ENCODE assay signal across 30 cellular contexts in the genomic region with DNA sequence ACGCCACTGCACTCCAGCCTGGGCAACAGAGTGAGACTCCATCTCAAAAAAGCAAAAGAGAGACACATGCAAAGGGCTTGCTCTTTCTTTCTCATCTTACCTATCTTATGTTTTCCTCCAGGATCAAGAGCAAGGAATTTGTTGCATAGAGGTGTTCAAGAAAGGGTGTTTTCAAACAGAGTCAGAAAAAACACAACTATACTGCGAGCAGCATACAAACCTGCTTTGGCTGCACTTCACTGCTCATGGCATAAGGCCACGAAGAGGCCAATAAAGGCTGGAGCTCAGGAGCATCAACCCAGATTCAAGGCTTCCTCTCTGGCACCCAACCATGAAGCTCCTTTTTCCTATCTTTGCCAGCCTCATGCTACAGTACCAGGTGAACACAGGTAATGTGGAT. TPM values are rescaled to one million over a fixed set of nuclear protein-coding genes. Genes with fewer than 3 reads are reported as not detected.
DNase-seq lines count a peak whose midpoint lies in the region; ATAC-seq, FAIRE-seq and TF ChIP-seq lines count a peak whose summit lies in the region.
"Had no signal": no experiment of that assay in that cellular context is flagged by ENCODE, and none has a peak within 500 bp of the region (broad histone marks: within the 10 kb centered on the region; RNA-seq: fewer than 3 reads in every experiment).

A gene with protein sequence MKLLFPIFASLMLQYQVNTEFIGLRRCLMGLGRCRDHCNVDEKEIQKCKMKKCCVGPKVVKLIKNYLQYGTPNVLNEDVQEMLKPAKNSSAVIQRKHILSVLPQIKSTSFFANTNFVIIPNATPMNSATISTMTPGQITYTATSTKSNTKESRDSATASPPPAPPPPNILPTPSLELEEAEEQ (plus strand): TSS at position 301 of the 400 bp plus-strand sequence. CDS start 31 bp downstream, at position 332.

- H3K4me2 ChIP-seq in Loucy (ENCODE audit: low read depth, low read length, poor library complexity, severe bottlenecking) (peak within 1 kb of the TSS; percentile 11), K562 (ENCODE audit: insufficient read depth, low read length) (no peak within 1 kb of the TSS)

- no peak within 1 kb of the TSS for H3K9ac ChIP-seq in Loucy (ENCODE audit: low read depth, low read length, poor library complexity, severe bottlenecking)
- no peak within 1 kb of the TSS for H3K9ac ChIP-seq in K562 (ENCODE audit: insufficient read depth in 1 of 2, low read depth in 2 of 2, low read length in 2 of 2)

- TF ChIP-seq CTCF in activated CD8-positive, alpha-beta T cell treated with anti-CD3 and anti-CD28 coated beads for 36 hours (IDR thresholded peaks at IDR 0.05), result no peak
- TF ChIP-seq CTCF in Loucy (conservative IDR thresholded peaks at IDR 0.05; ENCODE audit: low read length) (no peak), K562 (IDR thresholded peaks at IDR 0.05 in 2 of 3, conservative IDR thresholded peaks at IDR 0.05 in 1 of 3; ENCODE audit: insufficient read depth in 2 of 3, low read depth in 1 of 3, low read length in 3 of 3) (no peak), pancreas (IDR thresholded peaks at IDR 0.05) (no peak)

- H3K4me3 Mint-ChIP-seq in activated CD8-positive, alpha-beta T cell treated with anti-CD3 and anti-CD28 coated beads for 36 hours, result no peak within 1 kb of the TSS
- H3K4me3 Mint-ChIP-seq in activated CD8-positive, alpha-beta T cell treated with anti-CD3 and anti-CD28 coated beads, Interleukin-2, amount 10 ng/mL, durations not matched to agents 7 days and 5 days, result no peak within 1 kb of the TSS
- H3K4me3 Mint-ChIP-seq in stimulated activated naive B cell treated with anti-CD40 and anti-IgM and Interleukin-4, amounts not matched to agents 10 μg/mL and 1 μg/mL and 100 μg/mL, for 72 hours, result no peak within 1 kb of the TSS
- H3K4me3 Mint-ChIP-seq: activated CD4-positive, alpha-beta memory T cell treated with anti-CD3 and anti-CD28 coated beads for 36 hours; nephron progenitor cell; WTC11 had no signal

- no peak for TF ChIP-seq EP300 in K562 (IDR thresholded peaks at IDR 0.05; ENCODE audit: low read length)

- no peaks in the 10 kb centered on the region for H3K9me2 ChIP-seq in Loucy (replicated peaks; ENCODE audit: low read depth, low read length)

- no peak for TF ChIP-seq POLR2A in K562 (conservative IDR thresholded peaks at IDR 0.05)

- CTCF ChIA-PET in activated CD8-positive, alpha-beta T cell treated with anti-CD3 and anti-CD28 coated beads for 36 hours (lab: Charles Lee), result interaction anchor here (1.0 to 5.2 kb wide), 5 partner anchors 13 to 103 kb away, joined by 3 to 25 read pairs (median 5); no protein-coding TSS in a partner anchor
- CTCF ChIA-PET in activated CD8-positive, alpha-beta T cell treated with anti-CD3 and anti-CD28 coated beads, Interleukin-2, amount 10 ng/mL, durations not matched to agents 7 days and 5 days (lab: Charles Lee), result interaction anchor here (1.1 to 3.0 kb wide), 8 partner anchors 11 to 419 kb away, joined by 3 to 19 read pairs (median 6); no protein-coding TSS in a partner anchor
- CTCF ChIA-PET in K562 (lab: Yijun Ruan, JAX; ENCODE audit: low intra/inter-chr PET ratio), result no interaction called here

- no peaks in the 10 kb centered on the region for H3K9me1 ChIP-seq in K562 (ENCODE audit: control insufficient read depth, insufficient read depth, low read length)

- H3K4me3 ChIP-seq in Loucy (ENCODE audit: low read length, poor library complexity, severe bottlenecking), result no peak within 1 kb of the TSS
- H3K4me3 ChIP-seq in K562, result no peak within 1 kb of the TSS
- H3K4me3 ChIP-seq in pancreas, result no peak within 1 kb of the TSS

- H3K36me3 Mint-ChIP-seq in activated CD8-positive, alpha-beta T cell treated with anti-CD3 and anti-CD28 coated beads for 36 hours (ENCODE audit: low read depth), result no peaks in the 10 kb centered on the region
- no peaks in the 10 kb centered on the region for H3K36me3 Mint-ChIP-seq in activated CD8-positive, alpha-beta T cell treated with anti-CD3 and anti-CD28 coated beads, Interleukin-2, amount 10 ng/mL, durations not matched to agents 7 days and 5 days (ENCODE audit: low read depth)
- H3K36me3 Mint-ChIP-seq in stimulated activated naive B cell treated with anti-CD40 and anti-IgM and Interleukin-4, amounts not matched to agents 10 μg/mL and 1 μg/mL and 100 μg/mL, for 72 hours, result no peaks in the 10 kb centered on the region
- H3K36me3 Mint-ChIP-seq: activated CD4-positive, alpha-beta memory T cell treated with anti-CD3 and anti-CD28 coated beads for 36 hours; WTC11 had no signal

- H3K36me3 ChIP-seq in Loucy (ENCODE audit: insufficient read depth, low read length), result no peaks in the 10 kb centered on the region
- no peaks in the 10 kb centered on the region for H3K36me3 ChIP-seq in K562 (ENCODE audit: control insufficient read depth, insufficient read depth, low read length)
- H3K36me3 ChIP-seq in pancreas, result no peaks in the 10 kb centered on the region

- H3K4me1 ChIP-seq in Loucy (ENCODE audit: insufficient read depth, low read length, poor library complexity, severe bottlenecking) (peaks cover 11% of the 10 kb centered on the region), K562 (replicated peaks in 1 of 2; ENCODE audit: control insufficient read depth in 2 of 2, insufficient read depth in 2 of 2, low read length in 2 of 2) (no peaks in the 10 kb centered on the region; a peak in 1 of 5 replicates), pancreas (no peaks in the 10 kb centered on the region)

- BruUV-seq in K562 (replicated peaks; lab: Mats Ljungman, UMichigan), result no TSS peak

- H3K9me3 Mint-ChIP-seq in activated CD8-positive, alpha-beta T cell treated with anti-CD3 and anti-CD28 coated beads for 36 hours, result peaks cover 4% of the 10 kb centered on the region
- no peaks in the 10 kb centered on the region for H3K9me3 Mint-ChIP-seq in activated CD8-positive, alpha-beta T cell treated with anti-CD3 and anti-CD28 coated beads, Interleukin-2, amount 10 ng/mL, durations not matched to agents 7 days and 5 days (ENCODE audit: insufficient read depth)
- peaks cover 0 to 3% of the 10 kb centered on the region in 2 donors for H3K9me3 Mint-ChIP-seq in stimulated activated naive B cell treated with anti-CD40 and anti-IgM and Interleukin-4, amounts not matched to agents 10 μg/mL and 1 μg/mL and 100 μg/mL, for 72 hours
- H3K9me3 Mint-ChIP-seq: nephron progenitor cell had no signal

- H3K4me1 Mint-ChIP-seq in activated CD8-positive, alpha-beta T cell treated with anti-CD3 and anti-CD28 coated beads for 36 hours (ENCODE audit: low read depth), result peaks cover 18% of the 10 kb centered on the region
- peaks cover 27% of the 10 kb centered on the region for H3K4me1 Mint-ChIP-seq in activated CD8-positive, alpha-beta T cell treated with anti-CD3 and anti-CD28 coated beads, Interleukin-2, amount 10 ng/mL, durations not matched to agents 7 days and 5 days (ENCODE audit: low read depth)
- H3K4me1 Mint-ChIP-seq in stimulated activated naive B cell treated with anti-CD40 and anti-IgM and Interleukin-4, amounts not matched to agents 10 μg/mL and 1 μg/mL and 100 μg/mL, for 72 hours, result peaks cover 18 to 23% of the 10 kb centered on the region in 2 donors
- H3K4me1 Mint-ChIP-seq: nephron progenitor cell, WTC11 had no signal

- H3F3A ChIP-seq in Loucy (ENCODE audit: low read depth), result no peaks in the 10 kb centered on the region

- peaks cover 2% of the 10 kb centered on the region for H3K27me3 Mint-ChIP-seq in activated CD8-positive, alpha-beta T cell treated with anti-CD3 and anti-CD28 coated beads for 36 hours
- H3K27me3 Mint-ChIP-seq in activated CD8-positive, alpha-beta T cell treated with anti-CD3 and anti-CD28 coated beads, Interleukin-2, amount 10 ng/mL, durations not matched to agents 7 days and 5 days (ENCODE audit: low read depth), result peaks cover 17% of the 10 kb centered on the region
- H3K27me3 Mint-ChIP-seq in stimulated activated naive B cell treated with anti-CD40 and anti-IgM and Interleukin-4, amounts not matched to agents 10 μg/mL and 1 μg/mL and 100 μg/mL, for 72 hours, result peaks cover 6 to 10% of the 10 kb centered on the region in 2 donors

- no peak for TF ChIP-seq RAD21 in K562 (CRISPR knock-in tag; conservative IDR thresholded peaks at IDR 0.05 in 1 of 2, IDR thresholded peaks at IDR 0.05 in 1 of 2)

- FAIRE-seq in K562 (lab: Jason Lieb, UNC) (no peak), pancreas (lab: Jason Lieb, UNC) (no peak)
- FAIRE-seq: A204.1, colon, kidney, urothelium cell line had no signal

- H3K79me2 ChIP-seq in Loucy (ENCODE audit: insufficient read depth, low read length) (no peaks in the 10 kb centered on the region), K562 (ENCODE audit: control insufficient read depth, insufficient read depth, low read length) (no peaks in the 10 kb centered on the region)

- H3K27ac ChIP-seq in K562 (ENCODE audit: extremely low read depth, low read depth, low read length) (no peak within 1 kb of the TSS), pancreas (no peak within 1 kb of the TSS)

- no peaks in the 10 kb centered on the region for H4K20me1 ChIP-seq in Loucy (ENCODE audit: insufficient read depth, low read length, poor library complexity, severe bottlenecking)
- no peaks in the 10 kb centered on the region for H4K20me1 ChIP-seq in K562 (replicated peaks; ENCODE audit: control insufficient read depth, insufficient read depth, low read length)

- peak within 1 kb of the TSS; percentile 30 for H3K27ac Mint-ChIP-seq in activated CD8-positive, alpha-beta T cell treated with anti-CD3 and anti-CD28 coated beads for 36 hours
- H3K27ac Mint-ChIP-seq in activated CD8-positive, alpha-beta T cell treated with anti-CD3 and anti-CD28 coated beads, Interleukin-2, amount 10 ng/mL, durations not matched to agents 7 days and 5 days, result no peak within 1 kb of the TSS
- H3K27ac Mint-ChIP-seq in stimulated activated naive B cell treated with anti-CD40 and anti-IgM and Interleukin-4, amounts not matched to agents 10 μg/mL and 1 μg/mL and 100 μg/mL, for 72 hours, result peak within 1 kb of the TSS; percentile 83
- H3K27ac Mint-ChIP-seq: activated CD4-positive, alpha-beta memory T cell treated with anti-CD3 and anti-CD28 coated beads for 36 hours; nephron progenitor cell; WTC11 had no signal

- no peak for DNase-seq in activated CD8-positive, alpha-beta T cell treated with anti-CD3 and anti-CD28 coated beads for 36 hours
- no peak for DNase-seq in activated CD8-positive, alpha-beta T cell treated with anti-CD3 and anti-CD28 coated beads, Interleukin-2, amount 10 ng/mL, durations not matched to agents 7 days and 5 days
- DNase-seq in K562 (ENCODE audit: extremely low read depth in 1 of 4, low spot score in 3 of 4), result no peak
- no peak for DNase-seq in stimulated activated naive B cell treated with anti-CD40 and anti-IgM and Interleukin-4, amounts not matched to agents 10 μg/mL and 1 μg/mL and 100 μg/mL, for 72 hours
- no peak for DNase-seq in pancreas
- no peak for DNase-seq in NCI-H1105 treated with DMSO at 0.1 percent for 48 hours (lab: John Stamatoyannopoulos, UW)
- DNase-seq: activated CD4-positive, alpha-beta memory T cell treated with anti-CD3 and anti-CD28 coated beads for 36 hours; amygdala; COR-L47; effector memory CD4-positive, alpha-beta T cell; H7; IMR-90; kidney; NCI-H2029; NCI-H526 treated with DMSO at 0.1 percent for 48 hours; nephron progenitor cell; posterior cingulate gyrus; right cardiac atrium; SHP77; stimulated activated CD4-positive, alpha-beta T cell treated with anti-CD3 and anti-CD28 coated beads, Interleukin-2, amount 100 ng/mL, for 48 hours had no signal

- no peaks in the 10 kb centered on the region for H3K27me3 ChIP-seq in Loucy (ENCODE audit: insufficient read depth, low read length, poor library complexity, severe bottlenecking)
- H3K27me3 ChIP-seq in K562 (ENCODE audit: control insufficient read depth in 2 of 2, insufficient read depth in 2 of 2, low read length in 2 of 2), result no peaks in the 10 kb centered on the region
- H3K27me3 ChIP-seq in pancreas, result no peaks in the 10 kb centered on the region

- no peaks in the 10 kb centered on the region for H3K9me3 ChIP-seq in Loucy (ENCODE audit: insufficient read depth, low read depth, low read length)
- no peaks in the 10 kb centered on the region for H3K9me3 ChIP-seq in K562 (replicated peaks; ENCODE audit: control insufficient read depth, insufficient read depth, low read depth, low read length)
- H3K9me3 ChIP-seq in pancreas, result no peaks in the 10 kb centered on the region

- intact Hi-C loops in activated CD8-positive, alpha-beta T cell treated with anti-CD3 and anti-CD28 coated beads for 36 hours (cut with micrococcal nuclease), result no loop called here
- intact Hi-C loops in K562 (cut with micrococcal nuclease), result no loop called here
- intact Hi-C loops in pancreas (cut with DNase I), result no loop called here

- 24% methylated on average over 3 of the region's 3 CpGs for WGBS in K562 (ENCODE audit: insufficient coverage, low coverage, missing lambda C conversion rate)
- 69 to 74% methylated on average over 3 of the region's 3 CpGs for WGBS in pancreas, 2 donors

- POLR2A ChIA-PET in activated CD8-positive, alpha-beta T cell treated with anti-CD3 and anti-CD28 coated beads for 36 hours (lab: Charles Lee), result interaction anchor here (1.0 to 1.5 kb wide), 4 partner anchors 11 to 118 kb away, joined by 3 read pairs; no protein-coding TSS in a partner anchor
- POLR2A ChIA-PET in activated CD8-positive, alpha-beta T cell treated with anti-CD3 and anti-CD28 coated beads, Interleukin-2, amount 10 ng/mL, durations not matched to agents 7 days and 5 days (lab: Charles Lee), result interaction anchor here (0.6 to 1.1 kb wide), 3 partner anchors 11 to 102 kb away, joined by 3 to 4 read pairs (median 3); no protein-coding TSS in a partner anchor
- POLR2A ChIA-PET in K562 (lab: Yijun Ruan, JAX), result interaction anchor here (0.9 to 1.0 kb wide), 3 partner anchors 11 to 71 kb away, joined by 3 to 4 read pairs (median 3); no protein-coding TSS in a partner anchor

- no peak for ATAC-seq in activated CD8-positive, alpha-beta T cell treated with anti-CD3 and anti-CD28 coated beads for 36 hours
- ATAC-seq in activated CD8-positive, alpha-beta T cell treated with anti-CD3 and anti-CD28 coated beads, Interleukin-2, amount 10 ng/mL, durations not matched to agents 7 days and 5 days, result no peak
- ATAC-seq in K562 (no peak), HG02623 (IDR thresholded peaks at IDR 0.05; ENCODE audit: unreplicated experiment) (no peak), pancreas (no peak)
- ATAC-seq in stimulated activated naive B cell treated with anti-CD40 and anti-IgM and Interleukin-4, amounts not matched to agents 10 μg/mL and 1 μg/mL and 100 μg/mL, for 72 hours (replicated peaks), result no peak
- ATAC-seq: Panc1, right cardiac atrium, WTC11 had no signal

- peak within 1 kb of the TSS; percentile 56 for H2AFZ ChIP-seq in Loucy (ENCODE audit: low read length)
- 0 out of 2 replicates have a peak within 1 kb of the TSS, but pooled peaks have one; percentile 8 for H2AFZ ChIP-seq in K562 (ENCODE audit: low read depth, low read length)

- in situ Hi-C loops in K562 (cut with MboI), result no loop called here

RNA-seq across cellular contexts. Expression of the gene that starts here (rescaled TPM):
- not detected for total RNA-seq in activated CD8-positive, alpha-beta T cell treated with anti-CD3 and anti-CD28 coated beads for 36 hours
- not detected for total RNA-seq in activated CD8-positive, alpha-beta T cell treated with anti-CD3 and anti-CD28 coated beads, Interleukin-2, amount 10 ng/mL, durations not matched to agents 7 days and 5 days
- total RNA-seq in K562 (2011; cell fraction: chromatin; rRNA removed; ENCODE audit: low replicate concordance), result not detected in 2 replicates
- total RNA-seq in K562 (2011; cell fraction: nucleolus; rRNA removed), result not detected in 2 replicates
- total RNA-seq in K562 (2011; cell fraction: nucleoplasm; rRNA removed), result not detected in 2 replicates
- total RNA-seq in K562 (2014; rRNA removed) (not detected in 2 replicates), K562 (2014; rRNA removed; fragmentation: Illumina TruSeq; extraction: Trizol) (not detected in 2 replicates), K562 (2015; rRNA removed; fragmentation: Illumina TruSeq; extraction: Trizol) (not detected in 2 replicates), K562 (2021) (not detected in 2 replicates), pancreas (not detected)
- polyA plus RNA-seq in K562 (2011; rRNA removed) (not detected in 2 replicates), K562 (2014; fragmentation: Illumina TruSeq; extraction: Trizol) (not detected in 2 replicates), K562 (2014; fragmentation: Nextera tagmentation; extraction: Ambion mirVana) (not detected), K562 (2014; rRNA removed) (not detected in 2 replicates), pancreas (not detected)
- polyA plus RNA-seq in K562 (2011; cell fraction: cytosol; rRNA removed), result not detected in 2 replicates
- not detected in 2 replicates for polyA plus RNA-seq in K562 (2011; cell fraction: nucleus; rRNA removed)
- polyA plus RNA-seq in K562 (2012), result not detected in 2 replicates
- polyA minus RNA-seq in K562 (2011; rRNA and poly(A)+ RNA removed), result not detected in 2 replicates
- not detected in 2 replicates for polyA minus RNA-seq in K562 (2011; cell fraction: cytosol; rRNA and poly(A)+ RNA removed)
- not detected in 2 replicates for polyA minus RNA-seq in K562 (2011; cell fraction: nucleus; rRNA and poly(A)+ RNA removed)
- total RNA-seq: activated CD4-positive, alpha-beta memory T cell treated with anti-CD3 and anti-CD28 coated beads for 36 hours; epithelial cell of proximal tubule; H7; IMR-90; kidney; liver; right cardiac atrium; temporal lobe; WTC11 had no signal
- polyA plus RNA-seq: IMR-90, liver, right cardiac atrium had no signal
